ENCODE assay signal across 1 cellular context in genomic region chr5:118070041-118070440, GRCh38.
TF ChIP-seq lines count a peak whose summit lies in the region.

No MANE protein-coding gene starts in this region.

TF ChIP-seq in GM23338, 12 proteins besides CTCF, POLR2A, EP300 and RAD21 (continued from another document):
- TF ChIP-seq, protein P1, sequence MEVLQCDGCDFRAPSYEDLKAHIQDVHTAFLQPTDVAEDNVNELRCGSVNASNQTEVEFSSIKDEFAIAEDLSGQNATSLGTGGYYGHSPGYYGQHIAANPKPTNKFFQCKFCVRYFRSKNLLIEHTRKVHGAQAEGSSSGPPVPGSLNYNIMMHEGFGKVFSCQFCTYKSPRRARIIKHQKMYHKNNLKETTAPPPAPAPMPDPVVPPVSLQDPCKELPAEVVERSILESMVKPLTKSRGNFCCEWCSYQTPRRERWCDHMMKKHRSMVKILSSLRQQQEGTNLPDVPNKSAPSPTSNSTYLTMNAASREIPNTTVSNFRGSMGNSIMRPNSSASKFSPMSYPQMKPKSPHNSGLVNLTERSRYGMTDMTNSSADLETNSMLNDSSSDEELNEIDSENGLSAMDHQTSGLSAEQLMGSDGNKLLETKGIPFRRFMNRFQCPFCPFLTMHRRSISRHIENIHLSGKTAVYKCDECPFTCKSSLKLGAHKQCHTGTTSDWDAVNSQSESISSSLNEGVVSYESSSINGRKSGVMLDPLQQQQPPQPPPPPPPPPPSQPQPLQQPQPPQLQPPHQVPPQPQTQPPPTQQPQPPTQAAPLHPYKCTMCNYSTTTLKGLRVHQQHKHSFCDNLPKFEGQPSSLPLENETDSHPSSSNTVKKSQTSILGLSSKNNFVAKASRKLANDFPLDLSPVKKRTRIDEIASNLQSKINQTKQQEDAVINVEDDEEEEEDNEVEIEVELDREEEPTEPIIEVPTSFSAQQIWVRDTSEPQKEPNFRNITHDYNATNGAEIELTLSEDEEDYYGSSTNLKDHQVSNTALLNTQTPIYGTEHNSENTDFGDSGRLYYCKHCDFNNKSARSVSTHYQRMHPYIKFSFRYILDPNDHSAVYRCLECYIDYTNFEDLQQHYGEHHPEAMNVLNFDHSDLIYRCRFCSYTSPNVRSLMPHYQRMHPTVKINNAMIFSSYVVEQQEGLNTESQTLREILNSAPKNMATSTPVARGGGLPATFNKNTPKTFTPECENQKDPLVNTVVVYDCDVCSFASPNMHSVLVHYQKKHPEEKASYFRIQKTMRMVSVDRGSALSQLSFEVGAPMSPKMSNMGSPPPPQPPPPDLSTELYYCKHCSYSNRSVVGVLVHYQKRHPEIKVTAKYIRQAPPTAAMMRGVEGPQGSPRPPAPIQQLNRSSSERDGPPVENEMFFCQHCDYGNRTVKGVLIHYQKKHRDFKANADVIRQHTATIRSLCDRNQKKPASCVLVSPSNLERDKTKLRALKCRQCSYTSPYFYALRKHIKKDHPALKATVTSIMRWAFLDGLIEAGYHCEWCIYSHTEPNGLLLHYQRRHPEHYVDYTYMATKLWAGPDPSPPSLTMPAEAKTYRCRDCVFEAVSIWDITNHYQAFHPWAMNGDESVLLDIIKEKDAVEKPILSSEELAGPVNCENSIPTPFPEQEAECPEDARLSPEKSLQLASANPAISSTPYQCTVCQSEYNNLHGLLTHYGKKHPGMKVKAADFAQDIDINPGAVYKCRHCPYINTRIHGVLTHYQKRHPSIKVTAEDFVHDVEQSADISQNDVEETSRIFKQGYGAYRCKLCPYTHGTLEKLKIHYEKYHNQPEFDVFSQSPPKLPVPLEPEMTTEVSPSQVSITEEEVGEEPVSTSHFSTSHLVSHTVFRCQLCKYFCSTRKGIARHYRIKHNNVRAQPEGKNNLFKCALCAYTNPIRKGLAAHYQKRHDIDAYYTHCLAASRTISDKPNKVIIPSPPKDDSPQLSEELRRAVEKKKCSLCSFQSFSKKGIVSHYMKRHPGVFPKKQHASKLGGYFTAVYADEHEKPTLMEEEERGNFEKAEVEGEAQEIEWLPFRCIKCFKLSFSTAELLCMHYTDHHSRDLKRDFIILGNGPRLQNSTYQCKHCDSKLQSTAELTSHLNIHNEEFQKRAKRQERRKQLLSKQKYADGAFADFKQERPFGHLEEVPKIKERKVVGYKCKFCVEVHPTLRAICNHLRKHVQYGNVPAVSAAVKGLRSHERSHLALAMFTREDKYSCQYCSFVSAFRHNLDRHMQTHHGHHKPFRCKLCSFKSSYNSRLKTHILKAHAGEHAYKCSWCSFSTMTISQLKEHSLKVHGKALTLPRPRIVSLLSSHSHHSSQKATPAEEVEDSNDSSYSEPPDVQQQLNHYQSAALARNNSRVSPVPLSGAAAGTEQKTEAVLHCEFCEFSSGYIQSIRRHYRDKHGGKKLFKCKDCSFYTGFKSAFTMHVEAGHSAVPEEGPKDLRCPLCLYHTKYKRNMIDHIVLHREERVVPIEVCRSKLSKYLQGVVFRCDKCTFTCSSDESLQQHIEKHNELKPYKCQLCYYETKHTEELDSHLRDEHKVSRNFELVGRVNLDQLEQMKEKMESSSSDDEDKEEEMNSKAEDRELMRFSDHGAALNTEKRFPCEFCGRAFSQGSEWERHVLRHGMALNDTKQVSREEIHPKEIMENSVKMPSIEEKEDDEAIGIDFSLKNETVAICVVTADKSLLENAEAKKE (CRISPR knock-in tag; IDR thresholded peaks at IDR 0.05), result no peak
- TF ChIP-seq NANOG (IDR thresholded peaks at IDR 0.05; ENCODE audit: borderline replicate concordance) (no peak), CREB1 (CRISPR knock-in tag; IDR thresholded peaks at IDR 0.05; ENCODE audit: low read depth) (no peak), JUNB (IDR thresholded peaks at IDR 0.05; ENCODE audit: unreplicated experiment) (no peak), EZH2phosphoT487 (IDR thresholded peaks at IDR 0.05; ENCODE audit: unreplicated experiment) (no peak)
